ENCODE assay signal across 34 cellular contexts in the genomic region with DNA sequence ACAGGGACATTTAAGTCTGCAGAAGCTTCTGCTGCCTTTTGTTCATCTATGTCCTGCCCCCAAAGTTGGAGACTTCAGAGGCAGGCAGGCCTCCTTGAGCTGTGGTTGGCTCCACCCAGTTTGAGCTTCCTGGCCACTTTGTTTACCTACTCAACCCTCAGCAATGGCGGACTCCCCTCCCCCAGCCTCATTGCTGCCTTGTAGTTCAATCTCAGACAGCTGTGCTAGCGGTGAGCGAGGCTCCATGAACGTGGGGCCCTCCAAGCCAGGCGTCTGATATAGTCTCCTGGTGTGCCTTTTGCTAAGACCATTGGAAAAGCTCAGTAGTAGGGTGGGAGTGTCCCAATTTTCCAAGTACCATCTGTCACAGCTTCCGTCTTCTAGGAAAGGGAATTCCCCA.
"Had no signal": no experiment of that assay in that cellular context is flagged by ENCODE, and none has a peak within 500 bp of the region (broad histone marks: within the 10 kb centered on the region; RNA-seq: fewer than 3 reads in every experiment).

No MANE protein-coding gene starts in this region.

- H3K4me3 ChIP-seq: adrenal gland, ascending aorta, body of pancreas, breast epithelium, cardiac muscle cell had no signal

- H3K27ac ChIP-seq: adrenal gland, ascending aorta, body of pancreas, brain microvascular endothelial cell, breast epithelium, cardiac muscle cell had no signal

- H3K36me3 ChIP-seq: adrenal gland, ascending aorta, brain microvascular endothelial cell, breast epithelium, cardiac muscle cell had no signal

- DNase-seq: activated effector memory CD4-positive, alpha-beta T cell treated with anti-CD3 and anti-CD28 coated beads, Interleukin-2, amount 50 U/mL, for 16 hours; activated effector memory CD4-positive, alpha-beta T cell treated with Interleukin-2 at 50 U/mL for 16 hours; activated gamma-delta T cell; activated gamma-delta T cell treated with Interleukin-2 at 50 U/mL for 16 hours; activated naive CD4-positive, alpha-beta T cell; activated naive CD4-positive, alpha-beta T cell treated with anti-CD3 and anti-CD28 coated beads for 36 hours; activated naive CD4-positive, alpha-beta T cell treated with anti-CD3 and anti-CD28 coated beads, Interleukin-2, amount 10 ng/mL, durations not matched to agents 7 days and 5 days; activated naive CD4-positive, alpha-beta T cell treated with anti-CD3 and anti-CD28 coated beads, Interleukin-2, amount 50 U/mL, for 16 hours; activated naive CD4-positive, alpha-beta T cell treated with Interleukin-2 at 50 U/mL for 16 hours; activated naive CD8-positive, alpha-beta T cell treated with anti-CD3 and anti-CD28 coated beads for 36 hours; activated naive CD8-positive, alpha-beta T cell treated with anti-CD3 and anti-CD28 coated beads, Interleukin-2, amount 10 ng/mL, durations not matched to agents 7 days and 5 days; activated naive CD8-positive, alpha-beta T cell treated with anti-CD3 and anti-CD28 coated beads, Interleukin-2, amount 50 U/mL, for 24 hours; activated T-cell treated with anti-CD3 and anti-CD28 coated beads, Interleukin-2, amount 50 U/mL, for 1 hour; activated T-cell treated with anti-CD3 and anti-CD28 coated beads, Interleukin-2, amount 50 U/mL, for 24 hours; activated T-cell treated with anti-CD3 and anti-CD28 coated beads, Interleukin-2, amount 50 U/mL, for 4 hours; activated T-cell treated with anti-CD3 and anti-CD28 coated beads, Interleukin-2, amount 50 U/mL, for 48 hours; activated T-cell treated with anti-CD3 and anti-CD28 coated beads, Interleukin-2, amount 50 U/mL, for 72 hours; adrenal gland; amniotic stem cell; amygdala; anterior cingulate cortex; aorta; body of pancreas; brain microvascular endothelial cell; caudate nucleus; central memory CD4-positive, alpha-beta T cell; cerebellar nuclear complex had no signal

- H3K9me3 ChIP-seq: body of pancreas had no signal

- ATAC-seq: activated naive CD4-positive, alpha-beta T cell treated with anti-CD3 and anti-CD28 coated beads, Interleukin-2, amount 50 U/mL, for 72 hours; activated naive CD8-positive, alpha-beta T cell treated with anti-CD3 and anti-CD28 coated beads, Interleukin-2, amount 50 U/mL, for 24 hours; activated T-cell treated with anti-CD3 and anti-CD28 coated beads, Interleukin-2, amount 50 U/mL, for 4 hours; activated T-cell treated with anti-CD3 and anti-CD28 coated beads, Interleukin-2, amount 50 U/mL, for 72 hours; activated T-helper 17 cell treated with anti-CD3 and anti-CD28 coated beads, Interleukin-2, amount 50 U/mL, for 72 hours; body of pancreas had no signal

- FAIRE-seq: astrocyte, bronchial epithelial cell had no signal

- H3K4me1 ChIP-seq: adrenal gland, ascending aorta, body of pancreas, breast epithelium had no signal
